Comparison of ENCODE assay signal across 9 cellular contexts in the genomic region with DNA sequence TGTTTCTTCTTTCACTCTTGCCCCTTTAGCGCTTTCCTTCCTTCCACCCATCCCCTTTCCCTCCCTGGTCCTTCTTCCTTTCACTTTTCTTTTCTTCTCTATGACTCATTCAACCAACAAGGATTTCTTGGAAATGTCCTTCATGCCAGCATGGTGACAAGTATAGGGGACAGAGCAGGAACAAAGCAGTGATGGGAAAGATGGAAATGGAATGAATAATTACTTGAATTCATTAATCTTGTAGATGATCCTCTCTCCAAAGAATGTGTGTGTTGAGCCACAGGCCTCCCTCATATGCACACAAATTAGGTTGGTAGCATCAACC. TPM values are rescaled to one million over a fixed set of nuclear protein-coding genes. Genes with fewer than 3 reads are reported as not detected.
A peak's percentile ranks its signal among the peaks of the same experiment; 100 is the strongest.
DNase-seq lines count a peak whose midpoint lies in the region; ATAC-seq and TF ChIP-seq lines count a peak whose summit lies in the region.
"Had no signal": no experiment of that assay in that cellular context is flagged by ENCODE, and none has a peak within 500 bp of the region (broad histone marks: within the 10 kb centered on the region; RNA-seq: fewer than 3 reads in every experiment).

No MANE protein-coding gene starts in this region.

- no peaks in the 10 kb centered on the region for H3K27me3 Mint-ChIP-seq in IgD-negative memory B cell
- H3K27me3 Mint-ChIP-seq in brain, result peaks cover 93% of the 10 kb centered on the region
- no peaks in the 10 kb centered on the region for H3K27me3 Mint-ChIP-seq in naive thymus-derived CD8-positive, alpha-beta T cell

- DNase-seq in AG20443 (ENCODE audit: low spot score) (peak; percentile 69), ecto neural progenitor cell (ENCODE audit: low spot score) (no peak), HuH-7 (ENCODE audit: low spot score) (no peak)
- no peak for DNase-seq in naive thymus-derived CD8-positive, alpha-beta T cell
- DNase-seq in activated CD8-positive, alpha-beta memory T cell treated with anti-CD3 and anti-CD28 coated beads, Interleukin-2, amount 50 U/mL, for 48 hours, result no peak
- DNase-seq: NCI-H446 treated with DMSO at 0.1 percent for 48 hours had no signal

- H3K27ac Mint-ChIP-seq in IgD-negative memory B cell (no peak overlapping the region), brain (peak overlapping the region in 3 of 5 experiments; percentile 8 to 56 (median 45))
- peak overlapping the region; percentile 74 to 97 (median 92) for H3K27ac Mint-ChIP-seq in naive thymus-derived CD8-positive, alpha-beta T cell

- no peak for TF ChIP-seq CTCF in brain (conservative IDR thresholded peaks at IDR 0.05)

- no peak for ATAC-seq in naive thymus-derived CD8-positive, alpha-beta T cell
- ATAC-seq in HG03159 (IDR thresholded peaks at IDR 0.05; ENCODE audit: unreplicated experiment), result no peak

- H3K9me3 Mint-ChIP-seq in IgD-negative memory B cell (no peaks in the 10 kb centered on the region), brain (peaks cover 0 to 2% (median 0%) of the 10 kb centered on the region in 5 experiments)
- H3K9me3 Mint-ChIP-seq in naive thymus-derived CD8-positive, alpha-beta T cell, result no peaks in the 10 kb centered on the region

- H3K4me1 Mint-ChIP-seq in IgD-negative memory B cell, result peaks cover 23 to 26% (median 23%) of the 10 kb centered on the region in 3 donors
- H3K4me1 Mint-ChIP-seq in brain, result peaks cover 13% of the 10 kb centered on the region
- peaks cover 33 to 78% (median 64%) of the 10 kb centered on the region in 4 donors for H3K4me1 Mint-ChIP-seq in naive thymus-derived CD8-positive, alpha-beta T cell

- H3K36me3 Mint-ChIP-seq in IgD-negative memory B cell (peaks cover 6% of the 10 kb centered on the region), brain (no peaks in the 10 kb centered on the region)
- peaks cover 0 to 18% (median 7%) of the 10 kb centered on the region in 3 donors for H3K36me3 Mint-ChIP-seq in naive thymus-derived CD8-positive, alpha-beta T cell

- H3K4me3 Mint-ChIP-seq in IgD-negative memory B cell (peak overlapping the region in 3 of 4 donors; percentile 23 to 74 (median 65)), brain (peak overlapping the region in 3 of 5 experiments; percentile 1 to 41 (median 15))
- H3K4me3 Mint-ChIP-seq in naive thymus-derived CD8-positive, alpha-beta T cell, result peak overlapping the region; percentile 65 to 93 (median 88)

- POLR2A ChIA-PET in naive thymus-derived CD8-positive, alpha-beta T cell (lab: Charles Lee), result interaction anchor here (0.8 to 7.4 kb wide), 6 partner anchors 10 to 258 kb away, joined by 3 to 88 read pairs (median 7); a partner anchor contains a TSS

RNA-seq across cellular contexts. Expression of a gene that starts 1.5 kb away (rescaled TPM):
- polyA plus RNA-seq in IgD-negative memory B cell, result 43.0 TPM
- polyA plus RNA-seq in brain (ENCODE audit: insufficient read depth, low read depth, low replicate concordance), result 37.0 TPM
- total RNA-seq in naive thymus-derived CD8-positive, alpha-beta T cell, result 10 to 100 TPM; 24.6 to 24.7 TPM
- polyA plus RNA-seq in naive thymus-derived CD8-positive, alpha-beta T cell, result 100 to 1,000 TPM; 135 to 143 (median 139) TPM

RNA-seq across cellular contexts. Expression of a gene that starts 8.4 kb away (rescaled TPM):
- polyA plus RNA-seq in IgD-negative memory B cell (240 TPM), brain (ENCODE audit: insufficient read depth, low read depth, low replicate concordance) (14.1 TPM)
- 10 to 100 TPM; 71.4 to 73.9 TPM for total RNA-seq in naive thymus-derived CD8-positive, alpha-beta T cell
- 100 to 1,000 TPM; 321 to 405 (median 373) TPM for polyA plus RNA-seq in naive thymus-derived CD8-positive, alpha-beta T cell

RNA-seq across cellular contexts. Expression of a gene that starts 9.8 kb away (rescaled TPM):
- polyA plus RNA-seq in IgD-negative memory B cell (206 TPM), brain (ENCODE audit: insufficient read depth, low read depth, low replicate concordance) (145 TPM)
- 10 to 100 TPM; 66.0 to 73.8 TPM for total RNA-seq in naive thymus-derived CD8-positive, alpha-beta T cell
- 100 to 1,000 TPM; 165 to 206 (median 173) TPM for polyA plus RNA-seq in naive thymus-derived CD8-positive, alpha-beta T cell

RNA-seq across cellular contexts. Expression of a gene that starts 16.8 kb away (rescaled TPM):
- 13.4 TPM for polyA plus RNA-seq in IgD-negative memory B cell
- polyA plus RNA-seq in brain (ENCODE audit: insufficient read depth, low read depth, low replicate concordance), result 5.6 TPM
- total RNA-seq in naive thymus-derived CD8-positive, alpha-beta T cell, result 10 to 100 TPM; 14.1 to 15.9 TPM
- 10 to 100 TPM; 11.6 to 15.1 (median 13.8) TPM for polyA plus RNA-seq in naive thymus-derived CD8-positive, alpha-beta T cell

RNA-seq across cellular contexts. Expression of a gene that starts 24.4 kb away (rescaled TPM):
- polyA plus RNA-seq in IgD-negative memory B cell (16.1 TPM), brain (ENCODE audit: insufficient read depth, low read depth, low replicate concordance) (33.4 TPM)
- 10 to 100 TPM; 30.9 to 35.8 TPM for total RNA-seq in naive thymus-derived CD8-positive, alpha-beta T cell
- 10 to 100 TPM; 10.4 to 14.6 (median 14.0) TPM for polyA plus RNA-seq in naive thymus-derived CD8-positive, alpha-beta T cell

Comparison
In these comparisons a context has a peak if more than half of its experiments do, and no peak if none do; other contexts are left out.
1. H3K27ac Mint-ChIP-seq: peak in brain (3 of 5) and naive thymus-derived CD8-positive, alpha-beta T cell (10 of 10); none in IgD-negative memory B cell (0 of 3).
2. H3K4me3 Mint-ChIP-seq: peak in every context shown above with its lines; median percentile 88 in naive thymus-derived CD8-positive, alpha-beta T cell; 65 in IgD-negative memory B cell; 15 in brain.
3. RNA of a gene that starts 8.4 kb away (polyA plus RNA-seq): 321 to 405 TPM in naive thymus-derived CD8-positive, alpha-beta T cell and 240 TPM in IgD-negative memory B cell (single experiment); 14.1 TPM in brain (single experiment); every median in the first group is over 10 times any median in the second.